In the genomic region with DNA sequence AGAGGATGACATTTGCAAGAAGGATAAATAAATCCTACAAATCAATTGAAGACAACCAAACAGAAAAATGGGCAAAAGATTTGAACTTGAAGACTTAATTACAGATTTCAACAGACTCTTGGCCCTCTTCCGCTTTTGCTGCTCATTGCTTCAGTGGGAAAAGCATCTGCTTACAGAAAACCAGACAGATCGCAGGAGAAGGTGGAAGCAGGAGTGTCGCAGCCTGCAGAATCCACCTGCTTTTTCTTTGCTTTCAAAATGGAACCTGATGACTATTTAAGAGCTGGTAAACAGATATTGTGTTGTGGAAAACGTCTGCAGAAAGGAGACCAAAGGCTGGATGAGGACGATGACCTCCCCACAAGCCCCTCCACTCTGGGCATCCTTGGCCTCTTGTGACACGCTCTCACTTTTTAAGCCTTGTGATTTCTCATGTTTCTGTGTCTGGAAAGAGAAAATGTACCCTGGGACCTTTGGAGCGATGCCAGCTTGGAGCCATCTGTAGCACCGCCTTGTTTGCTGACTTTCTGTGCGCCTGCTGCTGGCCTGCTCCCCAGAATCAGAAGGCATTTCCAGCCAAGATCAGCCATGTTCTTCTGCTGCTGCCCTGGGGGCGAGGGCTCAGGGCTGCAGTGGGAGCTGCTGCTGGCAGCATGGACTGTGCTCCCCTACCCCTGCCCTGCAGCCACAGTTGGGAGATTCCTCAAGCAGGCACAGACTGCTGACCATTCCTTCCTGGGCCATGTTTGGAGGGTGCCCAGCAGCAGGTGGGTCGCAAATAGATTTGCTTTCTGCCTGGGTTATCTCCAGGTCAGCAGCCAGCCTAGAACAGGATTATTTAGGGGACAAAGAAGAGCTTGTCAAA, we compare ENCODE assay signal across 1 cellular context.
TF ChIP-seq lines count a peak whose summit lies in the region.

No MANE protein-coding gene starts in this region.

TF ChIP-seq in SK-N-SH, 30 proteins besides CTCF, POLR2A, EP300 and RAD21 (continued from another document):
- TF ChIP-seq NRF1 (IDR thresholded peaks at IDR 0.05; ENCODE audit: low read depth, low read length) (no peak), USF1 (IDR thresholded peaks at IDR 0.05; ENCODE audit: borderline replicate concordance, low read depth) (no peak), FOXJ3 (CRISPR knock-in tag; IDR thresholded peaks at IDR 0.05) (no peak), ZBTB33 (IDR thresholded peaks at IDR 0.05; ENCODE audit: borderline replicate concordance, low read depth) (no peak), SMC3 (IDR thresholded peaks at IDR 0.05; ENCODE audit: low read depth, low read length) (no peak), CHD2 (IDR thresholded peaks at IDR 0.05; ENCODE audit: low read length, partially characterized antibody) (no peak), RFX5 (IDR thresholded peaks at IDR 0.05; ENCODE audit: low read length) (no peak), YY1 (IDR thresholded peaks at IDR 0.05; ENCODE audit: low read depth) (no peak), IRF3 (IDR thresholded peaks at IDR 0.05; ENCODE audit: low read depth, low read length) (no peak), FOSL2 (IDR thresholded peaks at IDR 0.05; ENCODE audit: borderline replicate concordance, low read depth) (no peak), FOXM1 (IDR thresholded peaks at IDR 0.05; ENCODE audit: low read depth) (no peak)
